Comparison of ENCODE assay signal across 1 cellular context in the genomic region with DNA sequence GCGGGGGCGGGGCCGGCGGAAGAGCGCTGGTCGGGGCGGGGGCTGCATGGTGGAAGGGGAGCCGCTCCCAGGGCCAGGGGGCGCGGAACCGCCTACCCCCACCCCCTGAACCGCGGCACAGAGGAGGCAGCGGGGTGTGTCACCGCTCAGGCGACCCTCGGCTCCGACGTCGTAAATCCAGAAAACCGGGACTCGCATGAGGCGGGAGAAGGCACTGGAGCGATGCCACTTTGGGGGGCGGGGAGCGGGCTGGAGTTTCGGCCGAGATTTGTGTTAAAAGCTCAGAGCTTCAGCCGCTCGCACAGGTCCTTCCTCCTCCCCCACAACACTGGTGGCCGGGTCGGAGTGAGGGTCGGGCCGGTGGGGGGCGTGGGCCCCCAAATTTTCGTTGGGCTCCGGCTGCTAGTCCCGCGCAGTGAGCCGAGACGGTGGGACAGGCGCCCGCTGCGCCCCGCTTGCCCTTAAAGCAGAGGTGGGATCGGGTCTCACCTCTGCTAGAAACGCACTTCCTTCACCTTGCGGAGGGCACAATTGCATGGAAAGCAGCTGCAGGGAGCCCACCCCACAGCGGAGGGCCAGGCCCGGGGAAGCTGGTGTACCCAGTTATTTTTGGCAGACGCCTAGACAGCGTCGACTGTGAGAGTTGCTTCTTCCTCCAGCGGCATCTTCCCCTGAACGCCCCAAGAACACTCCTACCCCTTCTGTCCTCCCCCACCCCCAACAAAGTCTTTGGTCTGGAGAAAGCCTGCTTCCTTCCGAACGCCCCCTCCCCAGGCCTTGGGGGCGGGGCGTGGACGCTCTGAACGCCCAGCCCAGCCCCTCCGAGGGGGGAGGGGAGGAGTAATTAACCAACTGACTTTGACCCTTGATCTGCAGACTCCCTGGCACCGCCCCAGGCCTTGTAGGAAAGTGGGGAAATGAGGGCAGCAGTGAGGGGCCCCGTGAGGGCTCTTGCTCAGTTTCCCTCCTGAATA.
TF ChIP-seq lines count a peak whose summit lies in the region.

No MANE protein-coding gene starts in this region.

TF ChIP-seq in HepG2, 621 proteins besides CTCF, POLR2A, EP300 and RAD21 (continues in another document):
- TF ChIP-seq ZNF180 (CRISPR knock-in tag; IDR thresholded peaks at IDR 0.05; ENCODE audit: borderline replicate concordance, low read depth) (no peak), RAD51 (IDR thresholded peaks at IDR 0.05; ENCODE audit: borderline replicate concordance) (no peak), GATAD2A (CRISPR knock-in tag; IDR thresholded peaks at IDR 0.05) (no peak), SP4 (CRISPR knock-in tag; IDR thresholded peaks at IDR 0.05) (0 out of 2 replicates have a peak, but pooled peaks have one; percentile 39), SKI (IDR thresholded peaks at IDR 0.05; ENCODE audit: partially characterized antibody) (no peak), EZH2 (conservative IDR thresholded peaks at IDR 0.05; ENCODE audit: low read depth, low read length) (peak; percentile 86; the same call in 1 of the 2 replicates), ZNF777 (CRISPR knock-in tag; IDR thresholded peaks at IDR 0.05) (peak; percentile 5; the same call in 1 of the 2 replicates), HNF4G (IDR thresholded peaks at IDR 0.05; ENCODE audit: borderline replicate concordance, low read depth, low read length) (peak; percentile 63; the same call in 1 of the 2 replicates), HNF4G (CRISPR knock-in tag; IDR thresholded peaks at IDR 0.05; ENCODE audit: borderline replicate concordance, low read depth) (no peak), HOXA3 (CRISPR knock-in tag; IDR thresholded peaks at IDR 0.05) (0 out of 2 replicates have a peak, but pooled peaks have one; percentile 29), MIXL1 (CRISPR knock-in tag; IDR thresholded peaks at IDR 0.05) (0 out of 2 replicates have a peak, but pooled peaks have one; percentile 53), SALL1 (CRISPR knock-in tag; IDR thresholded peaks at IDR 0.05) (peak; percentile 29; the same call in 1 of the 2 replicates), HNF4A (CRISPR knock-in tag; IDR thresholded peaks at IDR 0.05) (peak; percentile 65), ZZZ3 (CRISPR knock-in tag; IDR thresholded peaks at IDR 0.05; ENCODE audit: borderline replicate concordance) (no peak), MAF1 (CRISPR knock-in tag; IDR thresholded peaks at IDR 0.05; ENCODE audit: borderline replicate concordance) (no peak), KAT7 (CRISPR knock-in tag; IDR thresholded peaks at IDR 0.05; ENCODE audit: borderline replicate concordance) (no peak), PITX1 (CRISPR knock-in tag; IDR thresholded peaks at IDR 0.05) (no peak), FOXM1 (CRISPR knock-in tag; IDR thresholded peaks at IDR 0.05) (no peak), NR2F6 (IDR thresholded peaks at IDR 0.05) (no peak), NR2F6 (CRISPR knock-in tag; IDR thresholded peaks at IDR 0.05) (0 out of 2 replicates have a peak, but pooled peaks have one; percentile 10), ZFX (CRISPR knock-in tag; IDR thresholded peaks at IDR 0.05; ENCODE audit: low read depth) (0 out of 2 replicates have a peak, but pooled peaks have one; percentile 17)
- TF ChIP-seq, protein P1, sequence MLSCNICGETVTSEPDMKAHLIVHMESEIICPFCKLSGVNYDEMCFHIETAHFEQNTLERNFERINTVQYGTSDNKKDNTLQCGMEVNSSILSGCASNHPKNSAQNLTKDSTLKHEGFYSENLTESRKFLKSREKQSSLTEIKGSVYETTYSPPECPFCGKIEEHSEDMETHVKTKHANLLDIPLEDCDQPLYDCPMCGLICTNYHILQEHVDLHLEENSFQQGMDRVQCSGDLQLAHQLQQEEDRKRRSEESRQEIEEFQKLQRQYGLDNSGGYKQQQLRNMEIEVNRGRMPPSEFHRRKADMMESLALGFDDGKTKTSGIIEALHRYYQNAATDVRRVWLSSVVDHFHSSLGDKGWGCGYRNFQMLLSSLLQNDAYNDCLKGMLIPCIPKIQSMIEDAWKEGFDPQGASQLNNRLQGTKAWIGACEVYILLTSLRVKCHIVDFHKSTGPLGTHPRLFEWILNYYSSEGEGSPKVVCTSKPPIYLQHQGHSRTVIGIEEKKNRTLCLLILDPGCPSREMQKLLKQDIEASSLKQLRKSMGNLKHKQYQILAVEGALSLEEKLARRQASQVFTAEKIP (CRISPR knock-in tag; IDR thresholded peaks at IDR 0.05; ENCODE audit: borderline replicate concordance), result no peak
- TF ChIP-seq, protein P2, sequence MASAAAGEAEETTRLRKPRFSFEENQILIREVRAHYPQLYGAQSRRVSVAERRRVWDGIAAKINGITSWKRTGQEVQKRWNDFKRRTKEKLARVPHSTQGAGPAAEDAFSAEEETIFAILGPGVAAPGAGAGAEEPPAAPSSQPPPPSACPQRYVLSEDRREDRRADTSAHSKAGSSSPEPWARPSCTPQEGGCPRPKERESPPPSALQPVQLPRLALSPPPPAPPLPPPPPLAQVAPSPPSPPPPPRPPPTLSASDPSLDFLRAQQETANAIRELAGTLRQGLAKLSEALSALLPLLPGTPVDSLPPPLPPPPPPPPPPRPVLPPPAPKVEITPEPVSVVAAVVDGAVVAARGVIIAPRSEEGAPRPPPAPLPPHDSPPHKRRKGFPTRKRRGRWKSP (CRISPR knock-in tag; IDR thresholded peaks at IDR 0.05), result no peak
- TF ChIP-seq, protein P3, sequence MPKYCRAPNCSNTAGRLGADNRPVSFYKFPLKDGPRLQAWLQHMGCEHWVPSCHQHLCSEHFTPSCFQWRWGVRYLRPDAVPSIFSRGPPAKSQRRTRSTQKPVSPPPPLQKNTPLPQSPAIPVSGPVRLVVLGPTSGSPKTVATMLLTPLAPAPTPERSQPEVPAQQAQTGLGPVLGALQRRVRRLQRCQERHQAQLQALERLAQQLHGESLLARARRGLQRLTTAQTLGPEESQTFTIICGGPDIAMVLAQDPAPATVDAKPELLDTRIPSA (CRISPR knock-in tag; IDR thresholded peaks at IDR 0.05; ENCODE audit: borderline replicate concordance), result no peak
- TF ChIP-seq, protein P4, sequence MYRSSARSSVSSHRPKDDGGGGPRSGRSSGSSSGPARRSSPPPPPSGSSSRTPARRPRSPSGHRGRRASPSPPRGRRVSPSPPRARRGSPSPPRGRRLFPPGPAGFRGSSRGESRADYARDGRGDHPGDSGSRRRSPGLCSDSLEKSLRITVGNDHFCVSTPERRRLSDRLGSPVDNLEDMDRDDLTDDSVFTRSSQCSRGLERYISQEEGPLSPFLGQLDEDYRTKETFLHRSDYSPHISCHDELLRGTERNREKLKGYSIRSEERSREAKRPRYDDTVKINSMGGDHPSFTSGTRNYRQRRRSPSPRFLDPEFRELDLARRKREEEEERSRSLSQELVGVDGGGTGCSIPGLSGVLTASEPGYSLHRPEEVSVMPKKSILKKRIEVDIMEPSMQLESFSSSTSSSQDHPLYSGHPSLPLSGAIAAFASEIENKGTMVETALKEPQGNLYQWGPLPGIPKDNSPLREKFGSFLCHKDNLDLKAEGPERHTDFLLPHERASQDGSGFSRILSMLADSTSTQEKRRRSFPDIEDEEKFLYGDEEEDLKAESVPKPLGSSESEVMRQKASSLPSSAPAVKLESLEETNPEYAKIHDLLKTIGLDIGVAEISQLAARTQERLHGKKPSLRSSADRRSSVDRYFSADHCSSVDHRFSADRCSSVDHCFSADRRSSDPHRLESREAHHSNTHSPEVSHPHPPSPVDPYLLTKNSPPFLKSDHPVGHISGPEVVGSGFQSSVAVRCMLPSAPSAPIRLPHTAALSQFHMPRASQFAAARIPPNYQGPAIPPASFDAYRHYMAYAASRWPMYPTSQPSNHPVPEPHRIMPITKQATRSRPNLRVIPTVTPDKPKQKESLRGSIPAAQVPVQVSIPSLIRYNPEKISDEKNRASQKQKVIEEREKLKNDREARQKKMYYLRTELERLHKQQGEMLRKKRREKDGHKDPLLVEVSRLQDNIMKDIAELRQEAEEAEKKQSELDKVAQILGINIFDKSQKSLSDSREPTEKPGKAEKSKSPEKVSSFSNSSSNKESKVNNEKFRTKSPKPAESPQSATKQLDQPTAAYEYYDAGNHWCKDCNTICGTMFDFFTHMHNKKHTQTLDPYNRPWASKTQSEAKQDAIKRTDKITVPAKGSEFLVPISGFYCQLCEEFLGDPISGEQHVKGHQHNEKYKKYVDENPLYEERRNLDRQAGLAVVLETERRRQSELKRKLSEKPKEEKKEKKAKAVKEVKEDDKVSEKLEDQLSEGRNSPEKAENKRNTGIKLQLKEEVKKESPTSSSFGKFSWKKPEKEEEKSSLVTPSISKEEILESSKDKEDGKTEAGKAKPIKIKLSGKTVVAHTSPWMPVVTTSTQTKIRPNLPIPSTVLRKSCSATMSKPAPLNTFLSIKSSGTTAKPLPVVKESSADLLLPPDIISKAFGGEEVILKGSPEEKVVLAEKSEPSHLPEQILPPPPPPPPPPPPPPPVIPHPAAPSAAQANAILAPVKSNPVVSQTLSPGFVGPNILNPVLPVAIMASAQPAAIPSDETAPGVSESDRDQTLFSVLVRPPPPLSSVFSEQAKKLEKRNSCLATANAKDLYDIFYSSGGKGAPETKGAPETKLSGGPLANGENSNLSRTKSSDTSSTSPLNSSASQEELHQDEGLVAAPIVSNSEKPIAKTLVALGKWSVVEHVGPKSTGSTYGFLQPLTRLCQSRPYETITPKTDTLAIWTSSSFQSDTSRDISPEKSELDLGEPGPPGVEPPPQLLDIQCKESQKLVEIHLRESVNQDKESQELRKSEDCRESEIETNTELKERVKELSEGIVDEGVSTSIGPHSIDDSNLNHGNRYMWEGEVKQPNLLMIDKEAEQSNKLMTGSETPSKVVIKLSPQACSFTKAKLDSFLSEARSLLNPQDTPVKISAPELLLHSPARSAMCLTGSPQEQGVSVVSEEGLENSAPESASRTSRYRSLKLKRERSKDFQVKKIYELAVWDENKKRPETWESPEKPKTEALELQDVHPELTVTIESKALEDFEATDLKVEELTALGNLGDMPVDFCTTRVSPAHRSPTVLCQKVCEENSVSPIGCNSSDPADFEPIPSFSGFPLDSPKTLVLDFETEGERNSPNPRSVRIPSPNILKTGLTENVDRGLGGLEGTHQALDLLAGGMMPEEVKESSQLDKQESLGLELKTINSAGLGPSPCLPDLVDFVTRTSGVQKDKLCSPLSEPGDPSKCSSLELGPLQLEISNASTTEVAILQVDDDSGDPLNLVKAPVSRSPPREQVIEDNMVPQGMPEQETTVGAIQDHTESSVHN (CRISPR knock-in tag; IDR thresholded peaks at IDR 0.05), result no peak
- TF ChIP-seq, protein P5, sequence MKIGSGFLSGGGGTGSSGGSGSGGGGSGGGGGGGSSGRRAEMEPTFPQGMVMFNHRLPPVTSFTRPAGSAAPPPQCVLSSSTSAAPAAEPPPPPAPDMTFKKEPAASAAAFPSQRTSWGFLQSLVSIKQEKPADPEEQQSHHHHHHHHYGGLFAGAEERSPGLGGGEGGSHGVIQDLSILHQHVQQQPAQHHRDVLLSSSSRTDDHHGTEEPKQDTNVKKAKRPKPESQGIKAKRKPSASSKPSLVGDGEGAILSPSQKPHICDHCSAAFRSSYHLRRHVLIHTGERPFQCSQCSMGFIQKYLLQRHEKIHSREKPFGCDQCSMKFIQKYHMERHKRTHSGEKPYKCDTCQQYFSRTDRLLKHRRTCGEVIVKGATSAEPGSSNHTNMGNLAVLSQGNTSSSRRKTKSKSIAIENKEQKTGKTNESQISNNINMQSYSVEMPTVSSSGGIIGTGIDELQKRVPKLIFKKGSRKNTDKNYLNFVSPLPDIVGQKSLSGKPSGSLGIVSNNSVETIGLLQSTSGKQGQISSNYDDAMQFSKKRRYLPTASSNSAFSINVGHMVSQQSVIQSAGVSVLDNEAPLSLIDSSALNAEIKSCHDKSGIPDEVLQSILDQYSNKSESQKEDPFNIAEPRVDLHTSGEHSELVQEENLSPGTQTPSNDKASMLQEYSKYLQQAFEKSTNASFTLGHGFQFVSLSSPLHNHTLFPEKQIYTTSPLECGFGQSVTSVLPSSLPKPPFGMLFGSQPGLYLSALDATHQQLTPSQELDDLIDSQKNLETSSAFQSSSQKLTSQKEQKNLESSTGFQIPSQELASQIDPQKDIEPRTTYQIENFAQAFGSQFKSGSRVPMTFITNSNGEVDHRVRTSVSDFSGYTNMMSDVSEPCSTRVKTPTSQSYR (CRISPR knock-in tag; IDR thresholded peaks at IDR 0.05; ENCODE audit: borderline replicate concordance), result peak; percentile 89
- TF ChIP-seq, protein P6, sequence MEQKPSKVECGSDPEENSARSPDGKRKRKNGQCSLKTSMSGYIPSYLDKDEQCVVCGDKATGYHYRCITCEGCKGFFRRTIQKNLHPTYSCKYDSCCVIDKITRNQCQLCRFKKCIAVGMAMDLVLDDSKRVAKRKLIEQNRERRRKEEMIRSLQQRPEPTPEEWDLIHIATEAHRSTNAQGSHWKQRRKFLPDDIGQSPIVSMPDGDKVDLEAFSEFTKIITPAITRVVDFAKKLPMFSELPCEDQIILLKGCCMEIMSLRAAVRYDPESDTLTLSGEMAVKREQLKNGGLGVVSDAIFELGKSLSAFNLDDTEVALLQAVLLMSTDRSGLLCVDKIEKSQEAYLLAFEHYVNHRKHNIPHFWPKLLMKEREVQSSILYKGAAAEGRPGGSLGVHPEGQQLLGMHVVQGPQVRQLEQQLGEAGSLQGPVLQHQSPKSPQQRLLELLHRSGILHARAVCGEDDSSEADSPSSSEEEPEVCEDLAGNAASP (CRISPR knock-in tag; IDR thresholded peaks at IDR 0.05; ENCODE audit: borderline replicate concordance), result no peak
- TF ChIP-seq, protein P7, sequence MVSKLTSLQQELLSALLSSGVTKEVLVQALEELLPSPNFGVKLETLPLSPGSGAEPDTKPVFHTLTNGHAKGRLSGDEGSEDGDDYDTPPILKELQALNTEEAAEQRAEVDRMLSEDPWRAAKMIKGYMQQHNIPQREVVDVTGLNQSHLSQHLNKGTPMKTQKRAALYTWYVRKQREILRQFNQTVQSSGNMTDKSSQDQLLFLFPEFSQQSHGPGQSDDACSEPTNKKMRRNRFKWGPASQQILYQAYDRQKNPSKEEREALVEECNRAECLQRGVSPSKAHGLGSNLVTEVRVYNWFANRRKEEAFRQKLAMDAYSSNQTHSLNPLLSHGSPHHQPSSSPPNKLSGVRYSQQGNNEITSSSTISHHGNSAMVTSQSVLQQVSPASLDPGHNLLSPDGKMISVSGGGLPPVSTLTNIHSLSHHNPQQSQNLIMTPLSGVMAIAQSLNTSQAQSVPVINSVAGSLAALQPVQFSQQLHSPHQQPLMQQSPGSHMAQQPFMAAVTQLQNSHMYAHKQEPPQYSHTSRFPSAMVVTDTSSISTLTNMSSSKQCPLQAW (CRISPR knock-in tag; IDR thresholded peaks at IDR 0.05), result 0 out of 2 replicates have a peak, but pooled peaks have one; percentile 17
- TF ChIP-seq, protein P8, sequence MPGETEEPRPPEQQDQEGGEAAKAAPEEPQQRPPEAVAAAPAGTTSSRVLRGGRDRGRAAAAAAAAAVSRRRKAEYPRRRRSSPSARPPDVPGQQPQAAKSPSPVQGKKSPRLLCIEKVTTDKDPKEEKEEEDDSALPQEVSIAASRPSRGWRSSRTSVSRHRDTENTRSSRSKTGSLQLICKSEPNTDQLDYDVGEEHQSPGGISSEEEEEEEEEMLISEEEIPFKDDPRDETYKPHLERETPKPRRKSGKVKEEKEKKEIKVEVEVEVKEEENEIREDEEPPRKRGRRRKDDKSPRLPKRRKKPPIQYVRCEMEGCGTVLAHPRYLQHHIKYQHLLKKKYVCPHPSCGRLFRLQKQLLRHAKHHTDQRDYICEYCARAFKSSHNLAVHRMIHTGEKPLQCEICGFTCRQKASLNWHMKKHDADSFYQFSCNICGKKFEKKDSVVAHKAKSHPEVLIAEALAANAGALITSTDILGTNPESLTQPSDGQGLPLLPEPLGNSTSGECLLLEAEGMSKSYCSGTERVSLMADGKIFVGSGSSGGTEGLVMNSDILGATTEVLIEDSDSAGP (CRISPR knock-in tag; IDR thresholded peaks at IDR 0.05; ENCODE audit: borderline replicate concordance), result peak; percentile 38; the same call in 1 of the 2 replicates
